16 cellular contexts compared by ENCODE assay signal in the genomic region with DNA sequence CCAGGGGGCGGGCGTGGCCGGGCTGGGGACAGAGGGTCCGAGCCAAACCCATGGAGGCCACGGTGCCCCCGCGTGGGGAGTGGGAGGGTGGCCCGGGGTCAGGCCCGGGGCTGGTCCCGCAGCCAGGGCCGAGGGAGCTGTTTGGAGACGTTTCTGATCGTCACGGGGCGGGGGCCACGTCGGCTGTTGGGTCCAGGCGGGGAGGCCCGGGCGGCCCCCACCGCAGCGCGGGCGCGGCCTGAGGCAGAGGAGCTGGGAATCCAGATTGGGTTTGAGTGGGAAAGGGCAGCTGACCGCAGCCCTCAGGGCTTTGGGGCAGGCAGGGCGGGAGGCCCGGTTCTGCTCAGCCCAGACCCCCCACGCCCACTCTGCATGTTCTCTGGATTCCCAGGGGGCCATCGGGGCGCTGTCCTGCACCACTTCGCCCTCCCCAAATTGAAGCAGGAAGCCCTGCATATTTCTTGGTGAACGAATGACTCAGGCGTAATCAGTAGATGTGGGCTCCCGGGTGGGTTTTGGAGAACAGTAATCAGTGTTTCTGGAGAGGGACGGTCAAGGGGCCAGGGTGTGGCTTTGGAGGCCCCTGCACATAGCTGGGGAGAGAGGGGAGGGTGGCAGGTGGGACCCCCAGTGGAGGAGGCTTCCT. TPM values are rescaled to one million over a fixed set of nuclear protein-coding genes. Genes with fewer than 3 reads are reported as not detected.
DNase-seq lines count a peak whose midpoint lies in the region; ATAC-seq and TF ChIP-seq lines count a peak whose summit lies in the region.
"Had no signal": no experiment of that assay in that cellular context is flagged by ENCODE, and none has a peak within 500 bp of the region (broad histone marks: within the 10 kb centered on the region; RNA-seq: fewer than 3 reads in every experiment).

No MANE protein-coding gene starts in this region.

- CTCF ChIA-PET in CD4-positive, alpha-beta T cell (lab: Charles Lee), result interaction anchor here (2.0 kb wide), 1 partner anchor 65 kb away, joined by 7 read pairs; no protein-coding TSS in a partner anchor
- CTCF ChIA-PET in HCT116 (lab: Charles Lee), result interaction anchor here (1.0 to 4.2 kb wide), 7 partner anchors 49 to 295 kb away, joined by 3 to 43 read pairs (median 8); no protein-coding TSS in a partner anchor

- H3K79me2 ChIP-seq in HCT116 (ENCODE audit: insufficient read depth, low read length), result no peaks in the 10 kb centered on the region

- no peaks in the 10 kb centered on the region for H3K4me1 Mint-ChIP-seq in CD4-positive, alpha-beta T cell (ENCODE audit: low read depth)
- H3K4me1 Mint-ChIP-seq in activated naive CD8-positive, alpha-beta T cell treated with anti-CD3 and anti-CD28 coated beads, Interleukin-2, amount 50 U/mL, for 24 hours, result no peaks in the 10 kb centered on the region
- H3K4me1 Mint-ChIP-seq in memory B cell, result no peaks in the 10 kb centered on the region

- no peaks in the 10 kb centered on the region for H3K36me3 ChIP-seq in HCT116 (ENCODE audit: control insufficient read depth in 1 of 2, insufficient read depth in 2 of 2, low read length in 2 of 2)
- H3K36me3 ChIP-seq: ovary, SJSA1 had no signal

- DNase-seq in CD4-positive, alpha-beta T cell, result no peak
- no peak for DNase-seq in HCT116 (ENCODE audit: low read depth, low spot score)
- no peak for DNase-seq in activated naive CD8-positive, alpha-beta T cell treated with anti-CD3 and anti-CD28 coated beads, Interleukin-2, amount 50 U/mL, for 24 hours
- no peak for DNase-seq in memory B cell (ENCODE audit: low spot score in 2 of 2)
- no peak for DNase-seq in globus pallidus (ENCODE audit: low spot score)
- DNase-seq in NCI-H1694 (lab: John Stamatoyannopoulos, UW), result no peak
- no peak for DNase-seq in NCI-H2227 treated with DMSO at 0.1 percent for 48 hours (lab: John Stamatoyannopoulos, UW)
- no peak for DNase-seq in GM10266 (ENCODE audit: extremely low spot score)
- DNase-seq: activated CD4-positive, alpha-beta T cell treated with anti-CD3 and anti-CD28 coated beads, Interleukin-2, amount 50 U/mL, for 1 hour; GDM1; NCI-H1436 had no signal

- no peak overlapping the region for H2AFZ ChIP-seq in HCT116 (ENCODE audit: low read depth, low read length, poor library complexity, severe bottlenecking)

- TF ChIP-seq CTCF in CD4-positive, alpha-beta T cell (IDR thresholded peaks at IDR 0.05), result no peak
- TF ChIP-seq CTCF in HCT116 (IDR thresholded peaks at IDR 0.05 in 2 of 3, conservative IDR thresholded peaks at IDR 0.05 in 1 of 3; ENCODE audit: borderline replicate concordance in 1 of 3, insufficient read depth in 1 of 3, low read depth in 2 of 3, low read length in 2 of 3), result no peak
- no peak for TF ChIP-seq CTCF in GM10266 (IDR thresholded peaks at IDR 0.05; ENCODE audit: control insufficient read depth, insufficient read depth, low read depth, missing control alignments)

- POLR2A ChIA-PET in CD4-positive, alpha-beta T cell (lab: Charles Lee), result interaction anchor here (0.6 to 1.5 kb wide), 3 partner anchors 65 to 100 kb away, joined by 3 to 6 read pairs (median 4); partner anchors contain the start of gene LSP1
- POLR2A ChIA-PET in HCT116 (lab: Charles Lee), result no interaction called here

- no peaks in the 10 kb centered on the region for H3K9me2 ChIP-seq in HCT116 (ENCODE audit: insufficient read depth)

- H4K20me1 ChIP-seq in HCT116 (ENCODE audit: insufficient read depth), result no peaks in the 10 kb centered on the region

- no peaks in the 10 kb centered on the region for H3K27me3 Mint-ChIP-seq in CD4-positive, alpha-beta T cell
- H3K27me3 Mint-ChIP-seq in activated naive CD8-positive, alpha-beta T cell treated with anti-CD3 and anti-CD28 coated beads, Interleukin-2, amount 50 U/mL, for 24 hours, result no peaks in the 10 kb centered on the region
- no peaks in the 10 kb centered on the region for H3K27me3 Mint-ChIP-seq in memory B cell

- no peak for TF ChIP-seq POLR2A in HCT116 (IDR thresholded peaks at IDR 0.05; ENCODE audit: borderline replicate concordance, extremely low read depth, insufficient read depth, insufficient read length)

- H3K27me3 ChIP-seq in CD4-positive, alpha-beta T cell (ENCODE audit: control insufficient read depth, insufficient read depth, low read length), result no peaks in the 10 kb centered on the region
- no peaks in the 10 kb centered on the region for H3K27me3 ChIP-seq in HCT116 (ENCODE audit: insufficient read depth, low read length)
- H3K27me3 ChIP-seq: ovary, SJSA1 had no signal

- H3K4me2 ChIP-seq in HCT116 (ENCODE audit: low read length), result no peak overlapping the region
- H3K4me2 ChIP-seq: smooth muscle cell had no signal

- ATAC-seq in CD4-positive, alpha-beta T cell (ENCODE audit: poor library complexity), result peak; percentile 30
- ATAC-seq in HCT116, result peak; percentile 28
- peak; percentile 35 for ATAC-seq in activated naive CD8-positive, alpha-beta T cell treated with anti-CD3 and anti-CD28 coated beads, Interleukin-2, amount 50 U/mL, for 24 hours
- ATAC-seq in memory B cell (ENCODE audit: low read depth), result peak; percentile 22

- no peak overlapping the region for H3K4me3 ChIP-seq in HCT116 (replicated peaks in 1 of 2; ENCODE audit: low read depth in 1 of 2, low read length in 2 of 2)
- H3K4me3 ChIP-seq: ovary, SJSA1, smooth muscle cell had no signal

- no peak overlapping the region for H3K4me3 Mint-ChIP-seq in CD4-positive, alpha-beta T cell
- H3K4me3 Mint-ChIP-seq in activated naive CD8-positive, alpha-beta T cell treated with anti-CD3 and anti-CD28 coated beads, Interleukin-2, amount 50 U/mL, for 24 hours, result no peak overlapping the region
- no peak overlapping the region for H3K4me3 Mint-ChIP-seq in memory B cell

- TF ChIP-seq RAD21 in HCT116 (IDR thresholded peaks at IDR 0.05; ENCODE audit: low read depth), result no peak

- intact Hi-C loops in CD4-positive, alpha-beta T cell (cut with DNase I, micrococcal nuclease), result no loop called here
- intact Hi-C loops in HCT116 (cut with micrococcal nuclease), result loop anchor here (10.0 kb wide), 1 partner anchor 53 kb away; the partner anchor contains the start of gene PRR33

- no peak overlapping the region for H3K9ac ChIP-seq in HCT116 (ENCODE audit: low read length)

- no peaks in the 10 kb centered on the region for H3K9me3 ChIP-seq in CD4-positive, alpha-beta T cell (ENCODE audit: control insufficient read depth, low read length)
- no peaks in the 10 kb centered on the region for H3K9me3 ChIP-seq in HCT116 (ENCODE audit: control insufficient read depth in 1 of 2, insufficient read depth in 1 of 2, low read depth in 1 of 2, low read length in 2 of 2)
- H3K9me3 ChIP-seq: ovary, SJSA1 had no signal

- no peak overlapping the region for H3K27ac ChIP-seq in CD4-positive, alpha-beta T cell (ENCODE audit: low read depth, low read length)
- no peak overlapping the region for H3K27ac ChIP-seq in HCT116 (ENCODE audit: low read depth, low read length)
- H3K27ac ChIP-seq: ovary, SJSA1 had no signal

- no peaks in the 10 kb centered on the region for H3K9me3 Mint-ChIP-seq in CD4-positive, alpha-beta T cell
- H3K9me3 Mint-ChIP-seq in activated naive CD8-positive, alpha-beta T cell treated with anti-CD3 and anti-CD28 coated beads, Interleukin-2, amount 50 U/mL, for 24 hours, result no peaks in the 10 kb centered on the region
- no peaks in the 10 kb centered on the region for H3K9me3 Mint-ChIP-seq in memory B cell

- peaks cover 0 to 6% of the 10 kb centered on the region in 2 experiments; a peak in 1 of 4 replicates for H3K4me1 ChIP-seq in HCT116 (ENCODE audit: control insufficient read depth in 1 of 2, insufficient read depth in 2 of 2, low read length in 2 of 2)

- no TSS peak for BruUV-seq in HCT116 (replicated peaks; lab: Mats Ljungman, UMichigan)

- H3K36me3 Mint-ChIP-seq in CD4-positive, alpha-beta T cell (ENCODE audit: low read depth), result no peaks in the 10 kb centered on the region
- no peaks in the 10 kb centered on the region for H3K36me3 Mint-ChIP-seq in activated naive CD8-positive, alpha-beta T cell treated with anti-CD3 and anti-CD28 coated beads, Interleukin-2, amount 50 U/mL, for 24 hours (ENCODE audit: low read depth)
- H3K36me3 Mint-ChIP-seq in memory B cell, result no peaks in the 10 kb centered on the region

- RAD21 ChIA-PET in HCT116 (lab: Charles Lee; ENCODE audit: low non-redundant PET in 1 of 2, low total read pairs in 2 of 2, uncharacterized antibody in 2 of 2, unreplicated experiment in 2 of 2), result interaction anchor here (0.7 to 1.4 kb wide), 2 partner anchors 254 to 295 kb away, joined by 3 to 5 read pairs; no protein-coding TSS in a partner anchor

- no peak overlapping the region for H3K27ac Mint-ChIP-seq in CD4-positive, alpha-beta T cell
- no peak overlapping the region for H3K27ac Mint-ChIP-seq in activated naive CD8-positive, alpha-beta T cell treated with anti-CD3 and anti-CD28 coated beads, Interleukin-2, amount 50 U/mL, for 24 hours
- H3K27ac Mint-ChIP-seq in memory B cell, result no peak overlapping the region

RNA-seq across cellular contexts. Expression of gene MRPL23, which starts 0.6 kb away (rescaled TPM):
- 10 to 100 TPM; 31.1 to 38.3 TPM for total RNA-seq in CD4-positive, alpha-beta T cell
- 109 TPM for total RNA-seq in HCT116 (2021; ENCODE audit: unreplicated experiment)
- polyA plus RNA-seq in HCT116 (2012), result 120 and 124 TPM in 2 replicates

RNA-seq across cellular contexts. Expression of gene TNNT3, which starts 28.2 kb away (rescaled TPM):
- 10 to 100 TPM; 19.1 to 21.9 TPM for total RNA-seq in CD4-positive, alpha-beta T cell
- total RNA-seq in HCT116 (2021; ENCODE audit: unreplicated experiment), result 0.71 TPM
- polyA plus RNA-seq in HCT116 (2012), result 0.05 TPM in 1 of 2 replicates, not detected in the other
- total RNA-seq: Calu3, NCI-H460 had no signal

RNA-seq across cellular contexts. Expression of gene H19, which starts 49.9 kb away (rescaled TPM):
- total RNA-seq in CD4-positive, alpha-beta T cell, result not detected
- total RNA-seq in HCT116 (2021; ENCODE audit: unreplicated experiment), result 10.5 TPM
- polyA plus RNA-seq in HCT116 (2012), result 7.3 and 8.1 TPM in 2 replicates
- total RNA-seq: SJSA1 had no signal

RNA-seq across cellular contexts. Expression of gene PRR33, which starts 56.0 kb away (rescaled TPM):
- total RNA-seq in CD4-positive, alpha-beta T cell, result not detected
- not detected for total RNA-seq in HCT116 (2021; ENCODE audit: unreplicated experiment)
- polyA plus RNA-seq in HCT116 (2012), result 0.03 TPM in 1 of 2 replicates, not detected in the other
- total RNA-seq: Calu3, NCI-H460, ovary, SJSA1, smooth muscle cell had no signal
- polyA plus RNA-seq: smooth muscle cell had no signal

Comparison
In these comparisons a context has a peak if more than half of its experiments do, and no peak if none do; other contexts are left out.
1. RNA of gene TNNT3, which starts 28.2 kb away (total RNA-seq): 19.1 to 21.9 TPM in CD4-positive, alpha-beta T cell; 0.71 TPM in HCT116 (single experiment); every median in the first group is over 10 times any median in the second.
2. RNA of gene H19, which starts 49.9 kb away (total RNA-seq): 10.5 TPM in HCT116 (single experiment); not detected in CD4-positive, alpha-beta T cell; every median in the first group is over 10 times any median in the second.
3. Peak in every context shown above with its lines, with median percentiles within 50 percentile points of each other: ATAC-seq.